Comparison of ENCODE assay signal across 23 cellular contexts in genomic region chr4:77089880-77090279, GRCh38. TPM values are rescaled to one million over a fixed set of nuclear protein-coding genes. Genes with fewer than 3 reads are reported as not detected.
DNase-seq lines count a peak whose midpoint lies in the region; ATAC-seq, FAIRE-seq and TF ChIP-seq lines count a peak whose summit lies in the region.
"Had no signal": no experiment of that assay in that cellular context is flagged by ENCODE, and none has a peak within 500 bp of the region (broad histone marks: within the 10 kb centered on the region; RNA-seq: fewer than 3 reads in every experiment).

No MANE protein-coding gene starts in this region.

- DNase-seq in left ventricle myocardium superior, result no peak
- no peak for DNase-seq in right atrium auricular region (ENCODE audit: low spot score)
- peak; percentile 70 for DNase-seq in testis
- no peak for DNase-seq in MCF 10A (ENCODE audit: unreplicated experiment)
- no peak for DNase-seq in D721Med (ENCODE audit: insufficient read length, low spot score)
- DNase-seq: 8988T; ACHN; AML-193; BE2C; CD4-positive, alpha-beta T cell; CD8-positive, alpha-beta memory T cell; DMS53; DMS79 treated with DMSO at 0.1 percent for 48 hours; GF-D8; H9 had no signal

- no peaks in the 10 kb centered on the region for H3K9me3 ChIP-seq in right atrium auricular region
- no peaks in the 10 kb centered on the region for H3K9me3 ChIP-seq in testis
- H3K9me3 ChIP-seq: A549, BE2C had no signal

- no peak for FAIRE-seq in D721Med (lab: Jason Lieb, UNC)
- FAIRE-seq: A549, GM12891, GM18507 had no signal

- H3K9me3 Mint-ChIP-seq in nephron, result no peaks in the 10 kb centered on the region
- H3K9me3 Mint-ChIP-seq in MCF 10A (ENCODE audit: unreplicated experiment), result no peaks in the 10 kb centered on the region
- H3K9me3 Mint-ChIP-seq: CD4-positive, alpha-beta T cell; CD8-positive, alpha-beta memory T cell; GM23338; H9 had no signal

- H3K27ac Mint-ChIP-seq in nephron (peak overlapping the region in 2 of 3 experiments; percentile 15 to 47), MCF 10A (ENCODE audit: low read depth, unreplicated experiment) (no peak overlapping the region)
- H3K27ac Mint-ChIP-seq: CD4-positive, alpha-beta T cell; CD8-positive, alpha-beta memory T cell; GM23338; H9 had no signal

- no peak for TF ChIP-seq POLR2A in testis (IDR thresholded peaks at IDR 0.05)

- H3K27me3 ChIP-seq in right atrium auricular region (no peaks in the 10 kb centered on the region), testis (no peaks in the 10 kb centered on the region)
- H3K27me3 ChIP-seq: BE2C; BLaER1 treated with 17β-estradiol and CSF1 and Interleukin-3, amounts not matched to agents 10 nM and 100 nM had no signal

- H3K4me1 Mint-ChIP-seq in nephron (peaks cover 21% of the 10 kb centered on the region), MCF 10A (ENCODE audit: insufficient read depth, unreplicated experiment) (peaks cover 10% of the 10 kb centered on the region)
- H3K4me1 Mint-ChIP-seq: CD8-positive, alpha-beta memory T cell; GM23338 had no signal

- ATAC-seq in left ventricle myocardium superior, result peak; percentile 27
- ATAC-seq: A549, GM23338, HCT116 had no signal

- BruUV-seq in MCF 10A (replicated peaks; lab: Mats Ljungman, UMichigan), result no TSS peak

- H3K27ac ChIP-seq in right atrium auricular region (no peak overlapping the region), testis (no peak overlapping the region)
- H3K27ac ChIP-seq: A549; BLaER1 treated with 17β-estradiol and CSF1 and Interleukin-3, amounts not matched to agents 10 nM and 100 nM had no signal

- CTCF ChIA-PET in MCF 10A (lab: Yijun Ruan, JAX), result interaction anchor here (0.6 to 1.4 kb wide), 3 partner anchors 34 to 219 kb away, joined by 3 to 7 read pairs (median 3); no protein-coding TSS in a partner anchor

- H3K4me3 Mint-ChIP-seq in nephron (no peak overlapping the region), MCF 10A (ENCODE audit: unreplicated experiment) (no peak overlapping the region)
- H3K4me3 Mint-ChIP-seq: CD14-positive monocyte; CD4-positive, alpha-beta T cell; CD8-positive, alpha-beta memory T cell; GM23338; H9 had no signal

- no peak for TF ChIP-seq CTCF in right atrium auricular region (IDR thresholded peaks at IDR 0.05)
- TF ChIP-seq CTCF in nephron (IDR thresholded peaks at IDR 0.05; ENCODE audit: unreplicated experiment in 3 of 3), result no peak
- TF ChIP-seq CTCF in testis (IDR thresholded peaks at IDR 0.05), result no peak
- TF ChIP-seq CTCF in MCF 10A (IDR thresholded peaks at IDR 0.05; ENCODE audit: unreplicated experiment), result no peak
- TF ChIP-seq CTCF in D721Med (IDR thresholded peaks at IDR 0.05; ENCODE audit: insufficient read depth, missing control alignments), result no peak

- H3K36me3 ChIP-seq in right atrium auricular region, result no peaks in the 10 kb centered on the region
- H3K36me3 ChIP-seq in testis (ENCODE audit: low read depth, missing control alignments), result no peaks in the 10 kb centered on the region
- H3K36me3 ChIP-seq: BE2C; BLaER1 treated with 17β-estradiol and CSF1 and Interleukin-3, amounts not matched to agents 10 nM and 100 nM had no signal

- H3K4me1 ChIP-seq in right atrium auricular region (no peaks in the 10 kb centered on the region), testis (no peaks in the 10 kb centered on the region)
- H3K4me1 ChIP-seq: A549 had no signal

- intact Hi-C loops in left ventricle myocardium superior (cut with micrococcal nuclease), result loop anchor here (10.0 kb wide), 1 partner anchor 115 kb away; no protein-coding TSS in a partner anchor
- intact Hi-C loops in testis (cut with DNase I; ENCODE audit: low total_unique reads), result no loop called here
- intact Hi-C loops in MCF 10A (cut with micrococcal nuclease), result no loop called here

- POLR2A ChIA-PET in MCF 10A (lab: Yijun Ruan, JAX), result interaction anchor here (0.7 to 6.4 kb wide), 2 partner anchors 9 to 15 kb away, joined by 3 to 73 read pairs; partner anchors contain the start of gene CCNI

- no peak overlapping the region for H3K4me3 ChIP-seq in right atrium auricular region
- no peak overlapping the region for H3K4me3 ChIP-seq in testis
- H3K4me3 ChIP-seq: A549; BLaER1 treated with 17β-estradiol and CSF1 and Interleukin-3, amounts not matched to agents 10 nM and 100 nM; GM23338 had no signal

- H3K36me3 Mint-ChIP-seq in nephron (ENCODE audit: low read depth) (peaks cover 4% of the 10 kb centered on the region), MCF 10A (ENCODE audit: insufficient read depth, unreplicated experiment) (peaks cover 4% of the 10 kb centered on the region)
- H3K36me3 Mint-ChIP-seq: CD14-positive monocyte had no signal

- H3K27me3 Mint-ChIP-seq in nephron (ENCODE audit: low read depth) (no peaks in the 10 kb centered on the region), MCF 10A (ENCODE audit: insufficient read depth, unreplicated experiment) (no peaks in the 10 kb centered on the region)
- H3K27me3 Mint-ChIP-seq: CD4-positive, alpha-beta T cell; CD8-positive, alpha-beta memory T cell had no signal

RNA-seq across cellular contexts. Expression of gene CCNI, which starts 14.1 kb away (rescaled TPM):
- total RNA-seq in left ventricle myocardium superior (294 TPM), right atrium auricular region (100 to 1,000 TPM; 251 to 338 TPM), testis (100 to 1,000 TPM; 261 to 288 TPM), MCF 10A (2022) (297 and 368 TPM in 2 replicates)
- 259 TPM for polyA plus RNA-seq in testis (ENCODE audit: insufficient read depth, low read depth, low replicate concordance)
